Comparison of ENCODE assay signal across 25 cellular contexts in the genomic region with DNA sequence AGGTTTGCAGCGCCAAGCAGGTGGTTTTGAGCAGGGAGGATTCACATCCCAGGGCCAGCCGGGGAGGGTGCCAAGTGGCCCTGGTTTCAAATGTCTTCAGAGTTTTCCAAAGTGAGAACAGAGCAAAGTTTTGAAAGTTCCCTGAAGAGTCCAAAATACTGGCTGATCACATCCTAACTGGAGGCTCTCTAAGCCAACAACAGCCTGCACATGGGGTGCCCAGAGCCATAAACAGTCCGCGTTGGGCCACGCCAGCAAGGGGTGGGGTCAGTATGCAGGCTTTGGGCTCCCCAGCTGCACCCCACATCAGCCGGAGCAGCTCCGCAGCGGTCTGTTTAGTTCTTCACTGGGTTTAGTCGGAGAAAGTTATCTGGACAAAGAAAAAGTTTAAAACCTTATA.
"Had no signal": no experiment of that assay in that cellular context is flagged by ENCODE, and none has a peak within 500 bp of the region (broad histone marks: within the 10 kb centered on the region; RNA-seq: fewer than 3 reads in every experiment).

No MANE protein-coding gene starts in this region.

- H3K9me3 ChIP-seq: lower lobe of right lung, prostate gland, sigmoid colon, suprapubic skin, thoracic aorta, upper lobe of right lung had no signal

- H3K27ac Mint-ChIP-seq: nephron; stimulated activated effector memory CD8-positive, alpha-beta T cell treated with anti-CD3 and anti-CD28 coated beads, Interleukin-12 subunit alpha, Interleukin-12 subunit beta, amount 100 ng/mL, for 72 hours; stimulated activated naive CD8-positive, alpha-beta T cell treated with anti-CD3 and anti-CD28 coated beads, Interleukin-15, Interleukin-2, amounts not matched to agents 100 ng/mL and 50 ng/mL, for 24 hours had no signal

- H3K27ac ChIP-seq: lower lobe of right lung, prostate gland, sigmoid colon, spleen, suprapubic skin, thoracic aorta, tibial artery, upper lobe of right lung had no signal

- DNase-seq: hippocampal formation; kidney glomerular epithelial cell; left cardiac atrium; left ventricle myocardium superior; lower lobe of right lung; mammary epithelial cell; mesenchymal stem cell; naive thymus-derived CD8-positive, alpha-beta T cell; retina; right cardiac atrium; sigmoid colon; small intestine; stimulated activated CD4-positive, alpha-beta T cell treated with anti-CD3 and anti-CD28 coated beads, Interleukin-4, amount 100 ng/mL, for 24 hours; stimulated activated naive CD4-positive, alpha-beta T cell; trophoblast cell; upper lobe of right lung had no signal

- H3K27me3 ChIP-seq: tibial artery, upper lobe of right lung had no signal

- H3K36me3 ChIP-seq: lower lobe of right lung, prostate gland, sigmoid colon, spleen, suprapubic skin, thoracic aorta, tibial artery, upper lobe of right lung had no signal

- H3K4me3 ChIP-seq: lower lobe of right lung, prostate gland, sigmoid colon, spleen, suprapubic skin, thoracic aorta, tibial artery, upper lobe of right lung had no signal

- ATAC-seq: left cardiac atrium; left lobe of liver; left ventricle myocardium superior; lower lobe of right lung; naive thymus-derived CD8-positive, alpha-beta T cell; right cardiac atrium; stimulated activated effector memory CD8-positive, alpha-beta T cell treated with anti-CD3 and anti-CD28 coated beads, Interleukin-12 subunit alpha, Interleukin-12 subunit beta, amount 100 ng/mL, for 72 hours; upper lobe of right lung had no signal

- H3K4me3 Mint-ChIP-seq: naive thymus-derived CD8-positive, alpha-beta T cell; nephron; stimulated activated effector memory CD8-positive, alpha-beta T cell treated with anti-CD3 and anti-CD28 coated beads, Interleukin-12 subunit alpha, Interleukin-12 subunit beta, amount 100 ng/mL, for 72 hours; stimulated activated naive CD8-positive, alpha-beta T cell treated with anti-CD3 and anti-CD28 coated beads, Interleukin-15, Interleukin-2, amounts not matched to agents 100 ng/mL and 50 ng/mL, for 24 hours had no signal

- H3K36me3 Mint-ChIP-seq: naive thymus-derived CD8-positive, alpha-beta T cell had no signal

- H3K4me1 ChIP-seq: lower lobe of right lung, prostate gland, sigmoid colon, spleen, suprapubic skin, tibial artery, upper lobe of right lung had no signal
